Comparison of ENCODE assay signal across 1 cellular context in genomic region chr16:50467943-50468748, GRCh38.
TF ChIP-seq lines count a peak whose summit lies in the region.

No MANE protein-coding gene starts in this region.

TF ChIP-seq in HepG2, 621 proteins besides CTCF, POLR2A, EP300 and RAD21 (continued from another document):
- no peak; the same call in 1 of the 2 replicates for TF ChIP-seq AFF4 (CRISPR knock-in tag; IDR thresholded peaks at IDR 0.05)
